ENCODE assay signal across 8 cellular contexts in genomic region chr21:35204850-35205564, GRCh38.
DNase-seq lines count a peak whose midpoint lies in the region; ATAC-seq and TF ChIP-seq lines count a peak whose summit lies in the region.

No MANE protein-coding gene starts in this region.

- TF ChIP-seq POLR2A in heart left ventricle (IDR thresholded peaks at IDR 0.05) = no peak

- H3K9me3 ChIP-seq in BLaER1 (peaks cover 21% of the 10 kb centered on the region), heart left ventricle (peaks cover 0 to 3% (median 0%) of the 10 kb centered on the region in 12 donors)

- H3K27ac ChIP-seq in BLaER1 = peak overlapping the region; percentile 79
- peak overlapping the region; percentile 1 to 80 (median 71) for H3K27ac ChIP-seq in heart left ventricle

- peak overlapping the region; percentile 87 for H3K27ac Mint-ChIP-seq in activated T-helper 1 cell treated with anti-CD3 and anti-CD28 coated beads, Interleukin-12 subunit alpha, Interleukin-12 subunit beta, Interleukin-2, Interleukin-4 antibody, amounts not matched to agents 30 ng/mL and 10 ng/mL and 1 ng/mL, durations not matched to agents 14 hours and 24 hours and 36 hours
- H3K27ac Mint-ChIP-seq in type B pancreatic cell = no peak overlapping the region

- H3K27me3 Mint-ChIP-seq in activated T-helper 1 cell treated with anti-CD3 and anti-CD28 coated beads, Interleukin-12 subunit alpha, Interleukin-12 subunit beta, Interleukin-2, Interleukin-4 antibody, amounts not matched to agents 30 ng/mL and 10 ng/mL and 1 ng/mL, durations not matched to agents 14 hours and 24 hours and 36 hours (ENCODE audit: insufficient read depth) = peaks cover 1% of the 10 kb centered on the region
- H3K27me3 Mint-ChIP-seq in type B pancreatic cell = no peaks in the 10 kb centered on the region

- intact Hi-C loops in activated T-helper 1 cell treated with anti-CD3 and anti-CD28 coated beads, Interleukin-12 subunit alpha, Interleukin-12 subunit beta, Interleukin-2, Interleukin-4 antibody, amounts not matched to agents 30 ng/mL and 10 ng/mL and 1 ng/mL, durations not matched to agents 14 hours and 24 hours and 36 hours (cut with micrococcal nuclease) = no loop called here
- intact Hi-C loops in heart left ventricle (cut with DNase I) = loop anchor here in 3 of 10 donors (5.0 to 10.0 kb wide), 3 partner anchors 310 to 320 kb away; no protein-coding TSS in a partner anchor

- WGBS in heart left ventricle, 4 donors = 34 to 48% (median 42%) methylated on average over 20 of the region's 20 CpGs

- DNase-seq in M059J (ENCODE audit: low read depth) (peak; percentile 87), heart left ventricle (peak; percentile 85 to 91 (median 87)), putamen (ENCODE audit: low spot score) (peak; percentile 50), RKO (ENCODE audit: low spot score) (no peak), type B pancreatic cell (ENCODE audit: extremely low spot score, unreplicated experiment) (no peak), NCI-H2081 treated with DMSO at 0.1 percent for 48 hours (lab: John Stamatoyannopoulos, UW) (no peak)
- no peak for DNase-seq in activated T-helper 1 cell treated with anti-CD3 and anti-CD28 coated beads, Interleukin-12 subunit alpha, Interleukin-12 subunit beta, Interleukin-2, Interleukin-4 antibody, amounts not matched to agents 30 ng/mL and 10 ng/mL and 1 ng/mL, durations not matched to agents 14 hours and 24 hours and 36 hours (ENCODE audit: low spot score)

- H3K9me3 Mint-ChIP-seq in activated T-helper 1 cell treated with anti-CD3 and anti-CD28 coated beads, Interleukin-12 subunit alpha, Interleukin-12 subunit beta, Interleukin-2, Interleukin-4 antibody, amounts not matched to agents 30 ng/mL and 10 ng/mL and 1 ng/mL, durations not matched to agents 14 hours and 24 hours and 36 hours = peaks cover 8% of the 10 kb centered on the region
- peaks cover under 1% of the 10 kb centered on the region for H3K9me3 Mint-ChIP-seq in type B pancreatic cell

- H3K4me1 Mint-ChIP-seq in activated T-helper 1 cell treated with anti-CD3 and anti-CD28 coated beads, Interleukin-12 subunit alpha, Interleukin-12 subunit beta, Interleukin-2, Interleukin-4 antibody, amounts not matched to agents 30 ng/mL and 10 ng/mL and 1 ng/mL, durations not matched to agents 14 hours and 24 hours and 36 hours (ENCODE audit: low read depth) = peaks cover 27% of the 10 kb centered on the region
- peaks cover 12% of the 10 kb centered on the region for H3K4me1 Mint-ChIP-seq in type B pancreatic cell (ENCODE audit: unreplicated experiment)

- H3K4me3 ChIP-seq in BLaER1 (peak overlapping the region; percentile 29), heart left ventricle (peak overlapping the region in 8 of 12 donors; percentile 14 to 43 (median 18))

- H3K4me3 Mint-ChIP-seq in activated T-helper 1 cell treated with anti-CD3 and anti-CD28 coated beads, Interleukin-12 subunit alpha, Interleukin-12 subunit beta, Interleukin-2, Interleukin-4 antibody, amounts not matched to agents 30 ng/mL and 10 ng/mL and 1 ng/mL, durations not matched to agents 14 hours and 24 hours and 36 hours = peak overlapping the region; percentile 76
- no peak overlapping the region for H3K4me3 Mint-ChIP-seq in type B pancreatic cell

- H3K36me3 Mint-ChIP-seq in activated T-helper 1 cell treated with anti-CD3 and anti-CD28 coated beads, Interleukin-12 subunit alpha, Interleukin-12 subunit beta, Interleukin-2, Interleukin-4 antibody, amounts not matched to agents 30 ng/mL and 10 ng/mL and 1 ng/mL, durations not matched to agents 14 hours and 24 hours and 36 hours (ENCODE audit: low read depth) = no peaks in the 10 kb centered on the region
- no peaks in the 10 kb centered on the region for H3K36me3 Mint-ChIP-seq in type B pancreatic cell

- H3K27me3 ChIP-seq in BLaER1 (no peaks in the 10 kb centered on the region), heart left ventricle (no peaks in the 10 kb centered on the region)

- H3K4me2 ChIP-seq in BLaER1 = peak overlapping the region; percentile 72

- H3K4me1 ChIP-seq in BLaER1 = peaks cover 49% of the 10 kb centered on the region
- H3K4me1 ChIP-seq in heart left ventricle = peaks cover 0 to 69% (median 48%) of the 10 kb centered on the region in 12 donors

- no peaks in the 10 kb centered on the region for H4K20me1 ChIP-seq in BLaER1

- peak overlapping the region; percentile 25 for H3K9ac ChIP-seq in BLaER1

- H3K36me3 ChIP-seq in BLaER1 (no peaks in the 10 kb centered on the region), heart left ventricle (no peaks in the 10 kb centered on the region)

- ATAC-seq in heart left ventricle = peak; percentile 39 to 83 (median 73)

- TF ChIP-seq CTCF in heart left ventricle (IDR thresholded peaks at IDR 0.05) (no peak), type B pancreatic cell (conservative IDR thresholded peaks at IDR 0.05) (no peak)

Comparison
In these comparisons a context has a peak if more than half of its experiments do, and no peak if none do; other contexts are left out.
1. DNase-seq: peak in M059J (single experiment), heart left ventricle (5 of 5) and putamen (single experiment); none in activated T-helper 1 cell treated with anti-CD3 and anti-CD28 coated beads, Interleukin-12 subunit alpha, Interleukin-12 subunit beta, Interleukin-2, Interleukin-4 antibody, amounts not matched to agents 30 ng/mL and 10 ng/mL and 1 ng/mL, durations not matched to agents 14 hours and 24 hours and 36 hours (single experiment), RKO (single experiment), type B pancreatic cell (single experiment) and NCI-H2081 treated with DMSO at 0.1 percent for 48 hours (single experiment).